In genomic region chr1:1959840-1960479, GRCh38 we compare ENCODE assay signal across 9 cellular contexts. TPM values are rescaled to one million over a fixed set of nuclear protein-coding genes. Genes with fewer than 3 reads are reported as not detected.
DNase-seq lines count a peak whose midpoint lies in the region; ATAC-seq, FAIRE-seq and TF ChIP-seq lines count a peak whose summit lies in the region.
"Had no signal": no experiment of that assay in that cellular context is flagged by ENCODE, and none has a peak within 500 bp of the region (broad histone marks: within the 10 kb centered on the region; RNA-seq: fewer than 3 reads in every experiment).

No MANE protein-coding gene starts in this region.

- peaks cover 0 to under 1% of the 10 kb centered on the region in 2 donors for H3K36me3 Mint-ChIP-seq in activated T-cell treated with anti-CD3 and anti-CD28 coated beads, Interleukin-2, amount 50 U/mL, for 72 hours (ENCODE audit: insufficient read depth in 2 of 2)
- H3K36me3 Mint-ChIP-seq in neural crest cell (ENCODE audit: low read depth), result no peaks in the 10 kb centered on the region

- no peak overlapping the region for H3K27ac ChIP-seq in Panc1 (ENCODE audit: low read length)

- intact Hi-C loops in Panc1 (cut with micrococcal nuclease; ENCODE audit: unreplicated experiment), result loop anchor here (2.0 kb wide), 1 partner anchor 85 kb away; no protein-coding TSS in a partner anchor

- in situ Hi-C loops in Panc1 (cut with HindIII; ENCODE audit: low pct_unique_long_range_greater_than_20kb, low sequenced_read_pairs), result no loop called here

- H3K36me3 ChIP-seq in Panc1 (ENCODE audit: control insufficient read depth, insufficient read depth, low read length), result no peaks in the 10 kb centered on the region

- no peaks in the 10 kb centered on the region for H3K9me3 ChIP-seq in Panc1 (ENCODE audit: control insufficient read depth, insufficient read depth, low read depth, low read length)

- no TSS peak for BruUV-seq in Panc1 (replicated peaks; lab: Mats Ljungman, UMichigan)

- H3K27me3 Mint-ChIP-seq in activated T-cell treated with anti-CD3 and anti-CD28 coated beads, Interleukin-2, amount 50 U/mL, for 72 hours (ENCODE audit: low read depth), result peaks cover 15% of the 10 kb centered on the region
- peaks cover 10% of the 10 kb centered on the region for H3K27me3 Mint-ChIP-seq in neural crest cell (ENCODE audit: low read depth)

- peak; percentile 96 for TF ChIP-seq CTCF in Panc1 (IDR thresholded peaks at IDR 0.05)
- peak; percentile 77 for TF ChIP-seq CTCF in fibroblast of the aortic adventitia (IDR thresholded peaks at IDR 0.05; ENCODE audit: insufficient read depth, low read length)
- TF ChIP-seq CTCF in neural crest cell (conservative IDR thresholded peaks at IDR 0.05), result peak; percentile 92

- CTCF ChIA-PET in Panc1 (lab: Charles Lee), result interaction anchor here (0.7 to 3.0 kb wide), 4 partner anchors 8 to 87 kb away, joined by 3 to 31 read pairs (median 4); no protein-coding TSS in a partner anchor

- POLR2A ChIA-PET in Panc1 (lab: Charles Lee), result no interaction called here

- H3K4me3 Mint-ChIP-seq in activated T-cell treated with anti-CD3 and anti-CD28 coated beads, Interleukin-2, amount 50 U/mL, for 72 hours, result peak overlapping the region; percentile 22 to 31
- H3K4me3 Mint-ChIP-seq in neural crest cell, result no peak overlapping the region

- H3K4me1 ChIP-seq in Panc1 (ENCODE audit: control insufficient read depth, insufficient read depth, low read length), result peaks cover 10% of the 10 kb centered on the region

- ATAC-seq in Panc1 (peak; percentile 93), HG02973 (IDR thresholded peaks at IDR 0.05; ENCODE audit: unreplicated experiment) (no peak)
- peak; percentile 90 for ATAC-seq in activated T-cell treated with anti-CD3 and anti-CD28 coated beads, Interleukin-2, amount 50 U/mL, for 72 hours (replicated peaks in 1 of 2)

- no peak overlapping the region for H3K27ac Mint-ChIP-seq in activated T-cell treated with anti-CD3 and anti-CD28 coated beads, Interleukin-2, amount 50 U/mL, for 72 hours
- no peak overlapping the region for H3K27ac Mint-ChIP-seq in neural crest cell (ENCODE audit: unreplicated experiment)

- H3K4me1 Mint-ChIP-seq in activated T-cell treated with anti-CD3 and anti-CD28 coated beads, Interleukin-2, amount 50 U/mL, for 72 hours (ENCODE audit: low read depth), result peaks cover 11% of the 10 kb centered on the region
- H3K4me1 Mint-ChIP-seq in neural crest cell, result peaks cover 7% of the 10 kb centered on the region

- FAIRE-seq in HTR-8/SVneo (lab: Jason Lieb, UNC), result peak; percentile 90

- H3K4me3 ChIP-seq in Panc1 (ENCODE audit: low read depth in 2 of 2, low read length in 2 of 2) (peak overlapping the region in 1 of 2 experiments; percentile 22; a peak in 1 of 4 replicates), fibroblast of the aortic adventitia (ENCODE audit: low read depth, low read length) (no peak overlapping the region)

- DNase-seq in CMK (ENCODE audit: low read depth) (peak; percentile 61), HTR-8/SVneo (ENCODE audit: insufficient read length, low spot score) (peak; percentile 92), Panc1 (ENCODE audit: low read depth, low spot score) (no peak), fibroblast of the aortic adventitia (ENCODE audit: low read depth) (peak; percentile 67), neural crest cell (ENCODE audit: low read depth, low spot score) (peak; percentile 81), stromal cell of bone marrow (ENCODE audit: low read depth) (peak; percentile 22)
- peak; percentile 84 to 86 for DNase-seq in activated T-cell treated with anti-CD3 and anti-CD28 coated beads, Interleukin-2, amount 50 U/mL, for 72 hours

- peaks cover 0 to under 1% of the 10 kb centered on the region in 2 donors for H3K9me3 Mint-ChIP-seq in activated T-cell treated with anti-CD3 and anti-CD28 coated beads, Interleukin-2, amount 50 U/mL, for 72 hours
- no peaks in the 10 kb centered on the region for H3K9me3 Mint-ChIP-seq in neural crest cell

- no peaks in the 10 kb centered on the region for H3K27me3 ChIP-seq in Panc1 (ENCODE audit: control insufficient read depth, insufficient read depth, low read length)

RNA-seq across cellular contexts. Expression of gene TMEM52, which starts 40.9 kb away (rescaled TPM):
- total RNA-seq in Panc1 (2021; ENCODE audit: unreplicated experiment) (2.5 TPM), fibroblast of the aortic adventitia (ENCODE audit: low replicate concordance) (0.72 TPM in 1 of 2 replicates, not detected in the other), neural crest cell (3.7 and 4.6 TPM in 2 replicates)
- polyA plus RNA-seq in Panc1 (2012; ENCODE audit: insufficient read length), result 4.1 TPM
- total RNA-seq in activated T-cell treated with anti-CD3 and anti-CD28 coated beads, Interleukin-2, amount 50 U/mL, for 72 hours, result 1 to 10 TPM in 1 of 2 donors, under 1 TPM in 1; 0.88 to 1.0 TPM
- total RNA-seq: T-helper 1 cell treated with Interleukin-12 subunit alpha and Interleukin-12 subunit beta and Interleukin-4 antibody, amounts not matched to agents 30 ng/mL and 1 ng/mL, for 36 hours had no signal

RNA-seq across cellular contexts. Expression of gene CFAP74, which starts 43.6 kb away (rescaled TPM):
- total RNA-seq in Panc1 (2021; ENCODE audit: unreplicated experiment), result not detected
- 0.22 TPM for polyA plus RNA-seq in Panc1 (2012; ENCODE audit: insufficient read length)
- not detected for total RNA-seq in activated T-cell treated with anti-CD3 and anti-CD28 coated beads, Interleukin-2, amount 50 U/mL, for 72 hours
- total RNA-seq in fibroblast of the aortic adventitia (ENCODE audit: low replicate concordance), result not detected in 2 replicates
- total RNA-seq in neural crest cell, result 0.12 and 0.32 TPM in 2 replicates
- total RNA-seq: T-helper 1 cell treated with Interleukin-12 subunit alpha and Interleukin-12 subunit beta and Interleukin-4 antibody, amounts not matched to agents 30 ng/mL and 1 ng/mL, for 36 hours had no signal

RNA-seq across cellular contexts. Expression of gene CALML6, which starts 44.9 kb away (rescaled TPM):
- total RNA-seq in Panc1 (2021; ENCODE audit: unreplicated experiment) (1.5 TPM), fibroblast of the aortic adventitia (ENCODE audit: low replicate concordance) (0.36 and 0.49 TPM in 2 replicates), neural crest cell (0.57 and 0.63 TPM in 2 replicates)
- polyA plus RNA-seq in Panc1 (2012; ENCODE audit: insufficient read length), result 1.8 TPM
- total RNA-seq in activated T-cell treated with anti-CD3 and anti-CD28 coated beads, Interleukin-2, amount 50 U/mL, for 72 hours, result 1 to 10 TPM; 1.8 TPM
- total RNA-seq: T-helper 1 cell treated with Interleukin-12 subunit alpha and Interleukin-12 subunit beta and Interleukin-4 antibody, amounts not matched to agents 30 ng/mL and 1 ng/mL, for 36 hours had no signal

RNA-seq across cellular contexts. Expression of gene GABRD, which starts 59.2 kb away (rescaled TPM):
- 3.0 TPM for total RNA-seq in Panc1 (2021; ENCODE audit: unreplicated experiment)
- polyA plus RNA-seq in Panc1 (2012; ENCODE audit: insufficient read length), result 9.7 TPM
- not detected for total RNA-seq in activated T-cell treated with anti-CD3 and anti-CD28 coated beads, Interleukin-2, amount 50 U/mL, for 72 hours
- not detected in 2 replicates for total RNA-seq in fibroblast of the aortic adventitia (ENCODE audit: low replicate concordance)
- total RNA-seq in neural crest cell, result 0.18 and 0.54 TPM in 2 replicates
- total RNA-seq: T-helper 1 cell treated with Interleukin-12 subunit alpha and Interleukin-12 subunit beta and Interleukin-4 antibody, amounts not matched to agents 30 ng/mL and 1 ng/mL, for 36 hours had no signal
